Comparison of ENCODE assay signal across 17 cellular contexts in the genomic region with DNA sequence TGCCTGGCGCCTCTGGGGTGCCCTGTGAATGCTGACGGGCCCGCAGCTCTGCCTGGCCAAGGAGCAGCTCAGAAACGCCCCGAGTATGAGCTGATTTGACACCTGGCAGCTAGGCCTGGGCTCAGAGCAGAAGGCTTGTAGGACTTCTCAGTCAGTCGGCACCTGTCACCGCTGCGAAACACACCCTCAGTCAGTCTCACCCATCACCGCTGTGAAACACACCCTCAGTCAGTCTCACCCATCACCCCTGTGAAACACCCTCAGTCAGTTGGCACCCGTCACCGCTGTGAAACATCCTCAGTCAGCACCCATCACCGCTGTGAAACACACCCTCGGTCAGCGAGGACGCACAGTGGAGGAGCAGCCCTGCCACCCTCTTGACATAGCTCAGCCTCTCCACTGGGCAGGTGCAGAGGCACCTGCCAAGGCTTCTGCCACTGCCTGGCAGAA.
DNase-seq lines count a peak whose midpoint lies in the region; ATAC-seq and TF ChIP-seq lines count a peak whose summit lies in the region.
"Had no signal": no experiment of that assay in that cellular context is flagged by ENCODE, and none has a peak within 500 bp of the region (broad histone marks: within the 10 kb centered on the region; RNA-seq: fewer than 3 reads in every experiment).

No MANE protein-coding gene starts in this region.

- H3K9ac ChIP-seq in endodermal cell (ENCODE audit: extremely low read depth, low read length, poor library complexity, severe bottlenecking) = no peak overlapping the region

- no peaks in the 10 kb centered on the region for H3K4me1 Mint-ChIP-seq in endodermal cell
- no peaks in the 10 kb centered on the region for H3K4me1 Mint-ChIP-seq in activated naive CD4-positive, alpha-beta T cell treated with anti-CD3 and anti-CD28 coated beads, Interleukin-2, amount 10 ng/mL, durations not matched to agents 7 days and 5 days

- no peak overlapping the region for H3K4me3 Mint-ChIP-seq in endodermal cell
- H3K4me3 Mint-ChIP-seq in activated naive CD4-positive, alpha-beta T cell treated with anti-CD3 and anti-CD28 coated beads, Interleukin-2, amount 10 ng/mL, durations not matched to agents 7 days and 5 days = no peak overlapping the region
- H3K4me3 Mint-ChIP-seq: activated naive CD8-positive, alpha-beta T cell; activated T-cell treated with anti-CD3 and anti-CD28 coated beads, Interleukin-2, amount 50 U/mL, for 24 hours; brain had no signal

- H3K4me3 ChIP-seq in endodermal cell (ENCODE audit: low read length) = no peak overlapping the region
- H3K4me3 ChIP-seq in heart right ventricle = no peak overlapping the region
- no peak overlapping the region for H3K4me3 ChIP-seq in SJCRH30
- H3K4me3 ChIP-seq: K562, stomach, vagina had no signal

- peaks cover 2% of the 10 kb centered on the region for H3K27me3 Mint-ChIP-seq in endodermal cell (ENCODE audit: insufficient read depth)
- H3K27me3 Mint-ChIP-seq in activated naive CD4-positive, alpha-beta T cell treated with anti-CD3 and anti-CD28 coated beads, Interleukin-2, amount 10 ng/mL, durations not matched to agents 7 days and 5 days = peaks cover 16% of the 10 kb centered on the region
- H3K27me3 Mint-ChIP-seq: activated naive CD8-positive, alpha-beta T cell had no signal

- 91 to 95% methylated on average over 12 to 15 of the region's 15 CpGs for WGBS in endodermal cell (ENCODE audit: insufficient coverage in 1 of 2, insufficient read length in 1 of 2), 2 experiments
- WGBS in heart right ventricle, 2 donors = 84 to 93% methylated on average over 15 of the region's 15 CpGs

- H3K27ac Mint-ChIP-seq in endodermal cell = no peak overlapping the region
- H3K27ac Mint-ChIP-seq in activated naive CD4-positive, alpha-beta T cell treated with anti-CD3 and anti-CD28 coated beads, Interleukin-2, amount 10 ng/mL, durations not matched to agents 7 days and 5 days = no peak overlapping the region
- H3K27ac Mint-ChIP-seq: activated naive CD8-positive, alpha-beta T cell; activated T-cell treated with anti-CD3 and anti-CD28 coated beads, Interleukin-2, amount 50 U/mL, for 24 hours had no signal

- H3K36me3 ChIP-seq in endodermal cell (ENCODE audit: control insufficient read depth, insufficient read depth, low read length) (no peaks in the 10 kb centered on the region), heart right ventricle (no peaks in the 10 kb centered on the region), SJCRH30 (no peaks in the 10 kb centered on the region)
- H3K36me3 ChIP-seq: stomach, vagina had no signal

- H3K27ac ChIP-seq in endodermal cell (ENCODE audit: low read depth, low read length) (no peak overlapping the region), heart right ventricle (no peak overlapping the region), SJCRH30 (no peak overlapping the region)
- H3K27ac ChIP-seq: stomach, vagina, VCaP had no signal

- no peaks in the 10 kb centered on the region for H3K36me3 Mint-ChIP-seq in endodermal cell (ENCODE audit: low read depth)
- no peaks in the 10 kb centered on the region for H3K36me3 Mint-ChIP-seq in activated naive CD4-positive, alpha-beta T cell treated with anti-CD3 and anti-CD28 coated beads, Interleukin-2, amount 10 ng/mL, durations not matched to agents 7 days and 5 days
- H3K36me3 Mint-ChIP-seq: activated naive CD8-positive, alpha-beta T cell; brain had no signal

- TF ChIP-seq CTCF in endodermal cell (conservative IDR thresholded peaks at IDR 0.05) = no peak
- TF ChIP-seq CTCF in heart right ventricle (IDR thresholded peaks at IDR 0.05) = no peak

- no peaks in the 10 kb centered on the region for H3K9me3 Mint-ChIP-seq in endodermal cell
- no peaks in the 10 kb centered on the region for H3K9me3 Mint-ChIP-seq in activated naive CD4-positive, alpha-beta T cell treated with anti-CD3 and anti-CD28 coated beads, Interleukin-2, amount 10 ng/mL, durations not matched to agents 7 days and 5 days
- H3K9me3 Mint-ChIP-seq: activated T-cell treated with anti-CD3 and anti-CD28 coated beads, Interleukin-2, amount 50 U/mL, for 24 hours had no signal

- DNase-seq in DMS79 treated with DMSO at 0.1 percent for 48 hours (lab: John Stamatoyannopoulos, UW) (peak; percentile 86), NCI-H2029 (lab: John Stamatoyannopoulos, UW) (peak; percentile 78), endodermal cell (peak; percentile 41), heart right ventricle (no peak), SJCRH30 (no peak)
- DNase-seq in stimulated activated CD8-positive, alpha-beta memory T cell treated with anti-CD3 and anti-CD28 coated beads, Interleukin-4, amount 100 ng/mL, for 48 hours = peak; percentile 33
- DNase-seq in activated naive CD4-positive, alpha-beta T cell treated with anti-CD3 and anti-CD28 coated beads, Interleukin-2, amount 10 ng/mL, durations not matched to agents 7 days and 5 days = no peak
- DNase-seq: foreskin melanocyte; NCI-H446 treated with DMSO at 0.1 percent for 48 hours; stimulated activated CD4-positive, alpha-beta T cell treated with anti-CD3 and anti-CD28 coated beads, Interleukin-12 subunit alpha, Interleukin-12 subunit beta, amount 100 ng/mL, for 4 hours; stomach had no signal

- H3K4me1 ChIP-seq in endodermal cell (ENCODE audit: control insufficient read depth, insufficient read depth, low read length) (no peaks in the 10 kb centered on the region), heart right ventricle (peaks cover 0 to 11% (median 5%) of the 10 kb centered on the region in 9 donors), SJCRH30 (peaks cover 21% of the 10 kb centered on the region)

- H3K27me3 ChIP-seq in endodermal cell (ENCODE audit: control insufficient read depth, insufficient read depth, low read length, poor library complexity, severe bottlenecking) (no peaks in the 10 kb centered on the region), heart right ventricle (no peaks in the 10 kb centered on the region), SJCRH30 (no peaks in the 10 kb centered on the region)
- H3K27me3 ChIP-seq: vagina had no signal

- no peaks in the 10 kb centered on the region for H3K9me3 ChIP-seq in endodermal cell (ENCODE audit: control insufficient read depth, low read length)
- no peaks in the 10 kb centered on the region for H3K9me3 ChIP-seq in heart right ventricle
- no peaks in the 10 kb centered on the region for H3K9me3 ChIP-seq in SJCRH30 (replicated peaks)
- H3K9me3 ChIP-seq: stomach, vagina had no signal

- ATAC-seq in heart right ventricle = no peak

- intact Hi-C loops in heart right ventricle (cut with DNase I) = no loop called here

- CTCF ChIA-PET in activated naive CD4-positive, alpha-beta T cell treated with anti-CD3 and anti-CD28 coated beads, Interleukin-2, amount 10 ng/mL, durations not matched to agents 7 days and 5 days (lab: Charles Lee) = interaction anchor here (0.7 kb wide), 1 partner anchor 1926 kb away, joined by 3 read pairs; no protein-coding TSS in a partner anchor

Comparison
In these comparisons a context has a peak if more than half of its experiments do, and no peak if none do; other contexts are left out.
1. DNase-seq: peak in DMS79 treated with DMSO at 0.1 percent for 48 hours (single experiment), NCI-H2029 (single experiment), endodermal cell (single experiment) and stimulated activated CD8-positive, alpha-beta memory T cell treated with anti-CD3 and anti-CD28 coated beads, Interleukin-4, amount 100 ng/mL, for 48 hours (single experiment); none in activated naive CD4-positive, alpha-beta T cell treated with anti-CD3 and anti-CD28 coated beads, Interleukin-2, amount 10 ng/mL, durations not matched to agents 7 days and 5 days (single experiment), heart right ventricle (0 of 2) and SJCRH30 (0 of 2).